ENCODE assay signal across 9 cellular contexts in genomic region chr6:73803562-73804221, GRCh38.
DNase-seq lines count a peak whose midpoint lies in the region; ATAC-seq, FAIRE-seq and TF ChIP-seq lines count a peak whose summit lies in the region.
"Had no signal": no experiment of that assay in that cellular context is flagged by ENCODE, and none has a peak within 500 bp of the region (broad histone marks: within the 10 kb centered on the region; RNA-seq: fewer than 3 reads in every experiment).

No MANE protein-coding gene starts in this region.

- peaks cover 0 to 5% (median 0%) of the 10 kb centered on the region in 12 donors for H3K4me1 ChIP-seq in heart left ventricle

- intact Hi-C loops in heart left ventricle (cut with DNase I) (no loop called here), left cardiac atrium (cut with DNase I) (no loop called here)

- H3K9me3 Mint-ChIP-seq in mesothelial cell of epicardium, result peaks cover 13% of the 10 kb centered on the region

- H3K4me3 ChIP-seq in heart left ventricle, result no peak overlapping the region
- H3K4me3 ChIP-seq in bronchial epithelial cell (ENCODE audit: low read depth, low read length), result no peak overlapping the region

- no peaks in the 10 kb centered on the region for H3K27me3 Mint-ChIP-seq in mesothelial cell of epicardium (ENCODE audit: low read depth)

- no peak for ATAC-seq in heart left ventricle
- no peak for ATAC-seq in left cardiac atrium
- ATAC-seq in GM19397 (IDR thresholded peaks at IDR 0.05; ENCODE audit: unreplicated experiment), result no peak
- no peak for ATAC-seq in HG03565 (IDR thresholded peaks at IDR 0.05; ENCODE audit: unreplicated experiment)

- DNase-seq in heart left ventricle (peak in 1 of 5 donors; percentile 10), left cardiac atrium (no peak), NCI-H1105 (lab: John Stamatoyannopoulos, UW) (peak; percentile 5), bronchial epithelial cell (ENCODE audit: low read depth) (peak; percentile 85), mesothelial cell of epicardium (ENCODE audit: low spot score in 2 of 2, unreplicated experiment in 2 of 2) (no peak), T1000 (lab: John Stamatoyannopoulos, UW) (no peak)

- 61 to 70% (median 67%) methylated on average over 5 of the region's 5 CpGs for WGBS in heart left ventricle, 4 donors

- no peak for TF ChIP-seq POLR2A in heart left ventricle (IDR thresholded peaks at IDR 0.05)

- no peaks in the 10 kb centered on the region for H3K9me3 ChIP-seq in heart left ventricle

- TF ChIP-seq CTCF in heart left ventricle (IDR thresholded peaks at IDR 0.05), result peak in 9 of 12 donors; percentile 12 to 49 (median 31)
- TF ChIP-seq CTCF in bronchial epithelial cell (IDR thresholded peaks at IDR 0.05; ENCODE audit: insufficient read depth, low read length, severe bottlenecking), result peak; percentile 60
- peak; percentile 20 for TF ChIP-seq CTCF in mesothelial cell of epicardium (IDR thresholded peaks at IDR 0.05; ENCODE audit: unreplicated experiment)

- H3K36me3 ChIP-seq in heart left ventricle (peaks cover 0 to 2% (median 0%) of the 10 kb centered on the region in 9 donors), bronchial epithelial cell (ENCODE audit: control insufficient read depth, insufficient read depth, low read length) (peaks cover 1% of the 10 kb centered on the region)

- H3K27me3 ChIP-seq in heart left ventricle, result no peaks in the 10 kb centered on the region
- no peaks in the 10 kb centered on the region for H3K27me3 ChIP-seq in bronchial epithelial cell (ENCODE audit: control insufficient read depth, insufficient read depth, low read length)

- peak; percentile 7 for FAIRE-seq in bronchial epithelial cell (lab: Jason Lieb, UNC)
- FAIRE-seq: islet of Langerhans had no signal

- no peak overlapping the region for H3K27ac Mint-ChIP-seq in mesothelial cell of epicardium

- H3K36me3 Mint-ChIP-seq in mesothelial cell of epicardium, result no peaks in the 10 kb centered on the region

- H3K27ac ChIP-seq in heart left ventricle, result no peak overlapping the region

- no peaks in the 10 kb centered on the region for H3K4me1 Mint-ChIP-seq in mesothelial cell of epicardium

- H3K4me3 Mint-ChIP-seq in mesothelial cell of epicardium, result no peak overlapping the region

Comparison
In these comparisons a context has a peak if more than half of its experiments do, and no peak if none do; other contexts are left out.
1. DNase-seq: peak in NCI-H1105 (single experiment) and bronchial epithelial cell (single experiment); none in left cardiac atrium (single experiment), mesothelial cell of epicardium (0 of 2) and T1000 (single experiment).
2. Peak in every context shown above with its lines, with median percentiles within 50 percentile points of each other: CTCF ChIP-seq.